ENCODE assay signal across 17 cellular contexts in genomic region chr11:65634440-65634839, GRCh38. TPM values are rescaled to one million over a fixed set of nuclear protein-coding genes. Genes with fewer than 3 reads are reported as not detected.
"Had no signal": no experiment of that assay in that cellular context is flagged by ENCODE, and none has a peak within 500 bp of the region (broad histone marks: within the 10 kb centered on the region; RNA-seq: fewer than 3 reads in every experiment).

No MANE protein-coding gene starts in this region.

- H3K27me3 ChIP-seq: brain microvascular endothelial cell, esophagus squamous epithelium, hepatocyte, tibial nerve, vagina had no signal

- H3K4me1 ChIP-seq: parathyroid adenoma had no signal

- H3K4me3 ChIP-seq: coronary artery, esophagus squamous epithelium, hepatocyte, tibial nerve, vagina had no signal

- H3K27ac ChIP-seq: brain microvascular endothelial cell, coronary artery, esophagus squamous epithelium, hepatocyte, parathyroid adenoma, tibial nerve, vagina had no signal

- H3K9me3 Mint-ChIP-seq: central memory CD8-positive, alpha-beta T cell had no signal

- ATAC-seq: left lobe of liver had no signal

- H3K36me3 Mint-ChIP-seq: activated naive CD8-positive, alpha-beta T cell had no signal

- DNase-seq: anterior cingulate cortex; brain microvascular endothelial cell; esophagus squamous epithelium; midbrain; stimulated activated CD4-positive, alpha-beta T cell treated with anti-CD3 and anti-CD28 coated beads, Interleukin-2, amount 100 ng/mL, for 48 hours; stimulated activated naive CD4-positive, alpha-beta T cell treated with Interleukin-2 at 50 U/mL for 16 hours; substantia nigra had no signal

- H3K27me3 Mint-ChIP-seq: activated naive CD8-positive, alpha-beta T cell; central memory CD8-positive, alpha-beta T cell had no signal

- H3K9me3 ChIP-seq: esophagus squamous epithelium, tibial nerve, vagina had no signal

- H3K4me3 Mint-ChIP-seq: activated naive CD8-positive, alpha-beta T cell had no signal

RNA-seq across cellular contexts. Expression of gene KCNK7, which starts 38.8 kb away (rescaled TPM):
- total RNA-seq: fibroblast of villous mesenchyme, hepatocyte, left lobe of liver, myocyte had no signal
